26 cellular contexts compared by ENCODE assay signal in the genomic region with DNA sequence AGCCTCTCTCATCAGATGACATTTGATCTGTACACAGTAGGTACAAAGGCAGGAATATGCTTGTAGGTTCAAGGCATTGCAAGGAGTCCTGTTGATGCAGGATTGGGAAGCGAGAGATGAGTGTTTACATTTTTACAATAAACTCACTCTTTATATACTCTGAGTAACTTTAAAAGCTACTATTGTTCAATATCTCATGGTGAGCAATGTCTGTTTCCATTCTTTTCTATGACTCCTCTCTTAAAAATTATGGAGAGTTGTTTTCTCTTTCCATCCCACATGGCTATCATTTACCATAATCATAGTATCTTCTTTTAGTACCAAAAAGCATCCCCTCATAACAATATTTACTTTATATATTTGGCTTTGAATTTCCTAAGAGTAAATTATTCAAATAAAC.
"Had no signal": no experiment of that assay in that cellular context is flagged by ENCODE, and none has a peak within 500 bp of the region (broad histone marks: within the 10 kb centered on the region; RNA-seq: fewer than 3 reads in every experiment).

No MANE protein-coding gene starts in this region.

- H3K4me3 Mint-ChIP-seq: naive thymus-derived CD8-positive, alpha-beta T cell; stimulated activated effector memory CD8-positive, alpha-beta T cell treated with anti-CD3 and anti-CD28 coated beads, Interleukin-12 subunit alpha, Interleukin-12 subunit beta, amount 100 ng/mL, for 72 hours had no signal

- H3K4me2 ChIP-seq: hepatocyte had no signal

- H3K27me3 Mint-ChIP-seq: naive thymus-derived CD8-positive, alpha-beta T cell had no signal

- H3K4me3 ChIP-seq: coronary artery, esophagus muscularis mucosa, gastroesophageal sphincter, heart left ventricle, hepatocyte, left lung, ovary, psoas muscle, sigmoid colon, stomach, thyroid gland, vagina had no signal

- H3K9me3 Mint-ChIP-seq: stimulated activated effector memory CD8-positive, alpha-beta T cell treated with anti-CD3 and anti-CD28 coated beads, Interleukin-12 subunit alpha, Interleukin-12 subunit beta, amount 100 ng/mL, for 72 hours had no signal

- DNase-seq: dermis blood vessel endothelial cell; effector memory CD4-positive, alpha-beta T cell; heart left ventricle; left cardiac atrium; left lung; naive thymus-derived CD8-positive, alpha-beta T cell; occipital lobe; ovary; posterior cingulate gyrus; psoas muscle; right cardiac atrium; sigmoid colon; stimulated activated CD4-positive, alpha-beta T cell treated with anti-CD3 and anti-CD28 coated beads, Interleukin-2, amount 100 ng/mL, for 24 hours; stimulated activated CD4-positive, alpha-beta T cell treated with anti-CD3 and anti-CD28 coated beads, Interleukin-4, amount 100 ng/mL, for 24 hours; stimulated activated naive CD4-positive, alpha-beta T cell treated with Interleukin-2 at 50 U/mL for 16 hours; stomach; thyroid gland; trophoblast cell had no signal

- H3K36me3 Mint-ChIP-seq: naive thymus-derived CD8-positive, alpha-beta T cell; stimulated activated effector memory CD8-positive, alpha-beta T cell treated with anti-CD3 and anti-CD28 coated beads, Interleukin-12 subunit alpha, Interleukin-12 subunit beta, amount 100 ng/mL, for 72 hours had no signal

- H3K9me3 ChIP-seq: esophagus muscularis mucosa, gastroesophageal sphincter, heart left ventricle, left lung, ovary, psoas muscle, sigmoid colon, stomach, thyroid gland, vagina had no signal

- H3K79me2 ChIP-seq: hepatocyte had no signal

- H3K27me3 ChIP-seq: esophagus muscularis mucosa, foreskin keratinocyte, gastroesophageal sphincter, heart left ventricle, hepatocyte, left lung, ovary, sigmoid colon, stomach, thyroid gland, vagina had no signal

- H3K27ac Mint-ChIP-seq: naive thymus-derived CD8-positive, alpha-beta T cell; stimulated activated effector memory CD8-positive, alpha-beta T cell treated with anti-CD3 and anti-CD28 coated beads, Interleukin-12 subunit alpha, Interleukin-12 subunit beta, amount 100 ng/mL, for 72 hours had no signal

- H3K4me1 ChIP-seq: esophagus muscularis mucosa, foreskin keratinocyte, gastroesophageal sphincter, heart left ventricle, left lung, psoas muscle, sigmoid colon, stomach, thyroid gland, vagina had no signal

- H3K27ac ChIP-seq: coronary artery, esophagus muscularis mucosa, foreskin keratinocyte, gastroesophageal sphincter, heart left ventricle, hepatocyte, left lung, ovary, psoas muscle, sigmoid colon, stomach, thyroid gland, vagina had no signal

- H2AFZ ChIP-seq: hepatocyte had no signal

- H3K36me3 ChIP-seq: esophagus muscularis mucosa, gastroesophageal sphincter, heart left ventricle, left lung, ovary, sigmoid colon, stomach, thyroid gland, vagina had no signal

- H3K4me1 Mint-ChIP-seq: naive thymus-derived CD8-positive, alpha-beta T cell; stimulated activated effector memory CD8-positive, alpha-beta T cell treated with anti-CD3 and anti-CD28 coated beads, Interleukin-12 subunit alpha, Interleukin-12 subunit beta, amount 100 ng/mL, for 72 hours had no signal

- ATAC-seq: foreskin keratinocyte; gastroesophageal sphincter; heart left ventricle; left cardiac atrium; left lung; naive thymus-derived CD8-positive, alpha-beta T cell; psoas muscle; right cardiac atrium; stimulated activated effector memory CD8-positive, alpha-beta T cell treated with anti-CD3 and anti-CD28 coated beads, Interleukin-12 subunit alpha, Interleukin-12 subunit beta, amount 100 ng/mL, for 72 hours had no signal

- FAIRE-seq: endothelial cell of umbilical vein had no signal
